Comparison of ENCODE assay signal across 22 cellular contexts in genomic region chr22:25028841-25029141, GRCh38.
A peak's percentile ranks its signal among the peaks of the same experiment; 100 is the strongest.
DNase-seq lines count a peak whose midpoint lies in the region; ATAC-seq and TF ChIP-seq lines count a peak whose summit lies in the region.
"Had no signal": no experiment of that assay in that cellular context is flagged by ENCODE, and none has a peak within 500 bp of the region (broad histone marks: within the 10 kb centered on the region; RNA-seq: fewer than 3 reads in every experiment).

No MANE protein-coding gene starts in this region.

- H2AFZ ChIP-seq in neuronal stem cell (ENCODE audit: low read length) (no peak overlapping the region), GM23248 (no peak overlapping the region)
- H2AFZ ChIP-seq: parathyroid adenoma, PC-9 had no signal

- peaks cover 4% of the 10 kb centered on the region for H3K79me1 ChIP-seq in neuronal stem cell (ENCODE audit: low read depth, low read length)

- no peaks in the 10 kb centered on the region for H3K9me2 ChIP-seq in GM23248 (ENCODE audit: insufficient read depth)

- H3K4me3 Mint-ChIP-seq in activated T-helper 2 cell treated with anti-CD3 and anti-CD28 coated beads, Interferon-gamma antibody, Interleukin-2, Interleukin-4, amounts not matched to agents 10 μg/mL and 5 μg/mL and 100 μg/mL, durations not matched to agents 14 hours and 24 hours and 36 hours (ENCODE audit: low read depth): no peak overlapping the region
- H3K4me3 Mint-ChIP-seq: activated CD4-positive, alpha-beta memory T cell treated with anti-CD3 and anti-CD28 coated beads, Interleukin-2, amount 10 ng/mL, durations not matched to agents 7 days and 5 days; activated T-helper 17 cell treated with anti-CD3 and anti-CD28 coated beads, Interleukin-2, amount 50 U/mL, for 72 hours; stimulated activated memory B cell treated with anti-CD40 and anti-IgM and Interleukin-4, amounts not matched to agents 10 μg/mL and 1 μg/mL and 100 μg/mL, for 72 hours had no signal

- no peak overlapping the region for H3K4me3 ChIP-seq in right atrium auricular region
- H3K4me3 ChIP-seq in neuronal stem cell (ENCODE audit: low read length in 2 of 2): no peak overlapping the region
- no peak overlapping the region for H3K4me3 ChIP-seq in GM23248
- H3K4me3 ChIP-seq: lung, PC-9 had no signal

- H3K27ac Mint-ChIP-seq in activated T-helper 2 cell treated with anti-CD3 and anti-CD28 coated beads, Interferon-gamma antibody, Interleukin-2, Interleukin-4, amounts not matched to agents 10 μg/mL and 5 μg/mL and 100 μg/mL, durations not matched to agents 14 hours and 24 hours and 36 hours: no peak overlapping the region
- H3K27ac Mint-ChIP-seq: activated CD4-positive, alpha-beta memory T cell treated with anti-CD3 and anti-CD28 coated beads, Interleukin-2, amount 10 ng/mL, durations not matched to agents 7 days and 5 days; activated naive CD4-positive, alpha-beta T cell treated with anti-CD3 and anti-CD28 coated beads, Interleukin-2, amount 50 U/mL, for 72 hours; activated T-helper 17 cell treated with anti-CD3 and anti-CD28 coated beads, Interleukin-2, amount 50 U/mL, for 72 hours; stimulated activated memory B cell treated with anti-CD40 and anti-IgM and Interleukin-4, amounts not matched to agents 10 μg/mL and 1 μg/mL and 100 μg/mL, for 72 hours had no signal

- no peaks in the 10 kb centered on the region for H3K79me2 ChIP-seq in GM23248 (ENCODE audit: insufficient read depth)
- H3K79me2 ChIP-seq: parathyroid adenoma had no signal

- peak overlapping the region; percentile 52 for H3K23ac ChIP-seq in neuronal stem cell (ENCODE audit: low read depth, low read length, poor library complexity)

- in situ Hi-C loops in GM23248 (cut with MboI): no loop called here

- H3K36me3 Mint-ChIP-seq in activated T-helper 2 cell treated with anti-CD3 and anti-CD28 coated beads, Interferon-gamma antibody, Interleukin-2, Interleukin-4, amounts not matched to agents 10 μg/mL and 5 μg/mL and 100 μg/mL, durations not matched to agents 14 hours and 24 hours and 36 hours (ENCODE audit: low read depth): no peaks in the 10 kb centered on the region
- H3K36me3 Mint-ChIP-seq: activated naive CD4-positive, alpha-beta T cell treated with anti-CD3 and anti-CD28 coated beads, Interleukin-2, amount 50 U/mL, for 72 hours; stimulated activated memory B cell treated with anti-CD40 and anti-IgM and Interleukin-4, amounts not matched to agents 10 μg/mL and 1 μg/mL and 100 μg/mL, for 72 hours had no signal

- H4K91ac ChIP-seq in neuronal stem cell (ENCODE audit: low read depth, low read length, poor library complexity): no peak overlapping the region

- no peaks in the 10 kb centered on the region for H3K36me3 ChIP-seq in right atrium auricular region
- H3K36me3 ChIP-seq in neuronal stem cell (replicated peaks in 1 of 2; ENCODE audit: control insufficient read depth in 2 of 2, insufficient read depth in 2 of 2, low read length in 2 of 2): peaks cover 0 to 26% of the 10 kb centered on the region in 2 donors
- H3K36me3 ChIP-seq in GM23248 (ENCODE audit: low read depth): no peaks in the 10 kb centered on the region

- no peak overlapping the region for H3K4ac ChIP-seq in neuronal stem cell (ENCODE audit: low read length)

- peak overlapping the region; percentile 15 for H2BK15ac ChIP-seq in neuronal stem cell (ENCODE audit: low read length)

- H2BK120ac ChIP-seq in neuronal stem cell (ENCODE audit: low read depth, low read length): no peak overlapping the region

- no peak overlapping the region for H4K8ac ChIP-seq in neuronal stem cell (ENCODE audit: low read depth, low read length)

- peaks cover 16% of the 10 kb centered on the region for H3K4me1 Mint-ChIP-seq in activated T-helper 2 cell treated with anti-CD3 and anti-CD28 coated beads, Interferon-gamma antibody, Interleukin-2, Interleukin-4, amounts not matched to agents 10 μg/mL and 5 μg/mL and 100 μg/mL, durations not matched to agents 14 hours and 24 hours and 36 hours (ENCODE audit: low read depth)
- H3K4me1 Mint-ChIP-seq: stimulated activated memory B cell treated with anti-CD40 and anti-IgM and Interleukin-4, amounts not matched to agents 10 μg/mL and 1 μg/mL and 100 μg/mL, for 72 hours had no signal

- no peaks in the 10 kb centered on the region for H3K27me3 Mint-ChIP-seq in activated T-helper 2 cell treated with anti-CD3 and anti-CD28 coated beads, Interferon-gamma antibody, Interleukin-2, Interleukin-4, amounts not matched to agents 10 μg/mL and 5 μg/mL and 100 μg/mL, durations not matched to agents 14 hours and 24 hours and 36 hours (ENCODE audit: low read depth)
- H3K27me3 Mint-ChIP-seq: activated CD4-positive, alpha-beta memory T cell treated with anti-CD3 and anti-CD28 coated beads, Interleukin-2, amount 10 ng/mL, durations not matched to agents 7 days and 5 days; activated T-helper 17 cell treated with anti-CD3 and anti-CD28 coated beads, Interleukin-2, amount 50 U/mL, for 72 hours; stimulated activated memory B cell treated with anti-CD40 and anti-IgM and Interleukin-4, amounts not matched to agents 10 μg/mL and 1 μg/mL and 100 μg/mL, for 72 hours had no signal

- intact Hi-C loops in Right ventricle myocardium superior (cut with DNase I): loop anchor here (5.0 kb wide), 1 partner anchor 76 kb away; the partner anchor contains the start of gene KIAA1671
- intact Hi-C loops in activated T-helper 2 cell treated with anti-CD3 and anti-CD28 coated beads, Interferon-gamma antibody, Interleukin-2, Interleukin-4, amounts not matched to agents 10 μg/mL and 5 μg/mL and 100 μg/mL, durations not matched to agents 14 hours and 24 hours and 36 hours (cut with micrococcal nuclease): no loop called here

- H4K20me1 ChIP-seq in GM23248 (ENCODE audit: insufficient read depth): no peaks in the 10 kb centered on the region

- no peak for ATAC-seq in Right ventricle myocardium superior (ENCODE audit: poor library complexity)
- ATAC-seq: activated naive CD4-positive, alpha-beta T cell treated with anti-CD3 and anti-CD28 coated beads, Interleukin-2, amount 50 U/mL, for 72 hours; activated T-helper 17 cell treated with anti-CD3 and anti-CD28 coated beads, Interleukin-2, amount 50 U/mL, for 72 hours; stimulated activated memory B cell treated with anti-CD40 and anti-IgM and Interleukin-4, amounts not matched to agents 10 μg/mL and 1 μg/mL and 100 μg/mL, for 72 hours had no signal

- peak overlapping the region; percentile 68 to 87 for H3K27ac ChIP-seq in right atrium auricular region
- H3K27ac ChIP-seq in cingulate gyrus (ENCODE audit: low read depth, low read length): peak overlapping the region; percentile 19
- no peak overlapping the region for H3K27ac ChIP-seq in neuronal stem cell (replicated peaks; ENCODE audit: low read length)
- no peak overlapping the region for H3K27ac ChIP-seq in GM23248
- H3K27ac ChIP-seq: parathyroid adenoma, PC-9 had no signal

- no CpG with 5 or more reads among the region's 9 CpGs for WGBS in neuronal stem cell (ENCODE audit: extremely low coverage in 2 of 2, insufficient read length in 2 of 2, insufficient replicate concordance in 1 of 2), 2 donors
- 81 to 88% methylated on average over 9 of the region's 9 CpGs for WGBS in GM23248 (ENCODE audit: low coverage in 1 of 2, low lambda C conversion rate in 2 of 2, missing lambda C conversion rate in 2 of 2), 2 experiments

- H2AK5ac ChIP-seq in neuronal stem cell (ENCODE audit: low read depth, low read length): peak overlapping the region; percentile 88

- no peak overlapping the region for H3K4me2 ChIP-seq in neuronal stem cell (ENCODE audit: insufficient read depth, low read length, poor library complexity, severe bottlenecking)
- no peak overlapping the region for H3K4me2 ChIP-seq in GM23248 (ENCODE audit: unreplicated experiment)
- H3K4me2 ChIP-seq: PC-9 had no signal

- H3K4me1 ChIP-seq in right atrium auricular region (peaks cover 0 to 39% of the 10 kb centered on the region in 2 donors), neuronal stem cell (ENCODE audit: control insufficient read depth in 2 of 2, insufficient read depth in 1 of 2, low read depth in 1 of 2, low read length in 2 of 2) (peaks cover 6 to 25% of the 10 kb centered on the region in 2 donors), GM23248 (ENCODE audit: insufficient read depth) (peaks cover 13% of the 10 kb centered on the region)
- H3K4me1 ChIP-seq: parathyroid adenoma had no signal

- H2BK12ac ChIP-seq in neuronal stem cell (ENCODE audit: low read length): no peak overlapping the region

- H3K9ac ChIP-seq in neuronal stem cell (ENCODE audit: low read depth, low read length, poor library complexity): peak overlapping the region; percentile 50
- H3K9ac ChIP-seq in GM23248: no peak overlapping the region
- H3K9ac ChIP-seq: parathyroid adenoma had no signal

- H3F3A ChIP-seq in GM23248 (ENCODE audit: insufficient read depth): no peaks in the 10 kb centered on the region

- no peak for DNase-seq in right atrium auricular region (ENCODE audit: low spot score)
- DNase-seq in Right ventricle myocardium superior: no peak
- DNase-seq in neuronal stem cell (ENCODE audit: low spot score): no peak
- no peak for DNase-seq in activated T-helper 2 cell treated with anti-CD3 and anti-CD28 coated beads, Interferon-gamma antibody, Interleukin-2, Interleukin-4, amounts not matched to agents 10 μg/mL and 5 μg/mL and 100 μg/mL, durations not matched to agents 14 hours and 24 hours and 36 hours (ENCODE audit: low spot score)
- no peak for DNase-seq in anterior cingulate cortex (lab: John Stamatoyannopoulos, UW)
- DNase-seq in GM23248: no peak
- DNase-seq: aorta; central memory CD4-positive, alpha-beta T cell; GOT3; Kasumi-1; NCI-H1694 treated with DMSO at 0.1 percent for 48 hours; NCI-H2171 treated with DMSO at 0.1 percent for 48 hours; PC-9; SIG-M5; stimulated activated CD4-positive, alpha-beta T cell treated with anti-CD3 and anti-CD28 coated beads, Interleukin-4, amount 100 ng/mL, for 24 hours had no signal

- H3K27me3 ChIP-seq in right atrium auricular region (no peaks in the 10 kb centered on the region), neuronal stem cell (ENCODE audit: control insufficient read depth in 3 of 3, insufficient read depth in 3 of 3, low read depth in 1 of 3, low read length in 3 of 3) (no peaks in the 10 kb centered on the region), GM23248 (replicated peaks; ENCODE audit: insufficient read depth) (no peaks in the 10 kb centered on the region)

- H3K9me3 ChIP-seq in right atrium auricular region (no peaks in the 10 kb centered on the region), neuronal stem cell (replicated peaks in 1 of 2; ENCODE audit: control insufficient read depth in 2 of 2, insufficient read depth in 1 of 2, low read depth in 1 of 2, low read length in 2 of 2) (no peaks in the 10 kb centered on the region), GM23248 (ENCODE audit: low read depth) (no peaks in the 10 kb centered on the region)

- no peak for TF ChIP-seq CTCF in right atrium auricular region (IDR thresholded peaks at IDR 0.05)

- peak overlapping the region; percentile 55 for H2BK5ac ChIP-seq in neuronal stem cell (ENCODE audit: low read length)

- H3K18ac ChIP-seq in neuronal stem cell (ENCODE audit: low read length): no peak overlapping the region

- no peak overlapping the region for H3K14ac ChIP-seq in neuronal stem cell (ENCODE audit: low read length)

- H3K9me3 Mint-ChIP-seq in activated T-helper 2 cell treated with anti-CD3 and anti-CD28 coated beads, Interferon-gamma antibody, Interleukin-2, Interleukin-4, amounts not matched to agents 10 μg/mL and 5 μg/mL and 100 μg/mL, durations not matched to agents 14 hours and 24 hours and 36 hours: no peaks in the 10 kb centered on the region
- H3K9me3 Mint-ChIP-seq: activated CD4-positive, alpha-beta memory T cell treated with anti-CD3 and anti-CD28 coated beads, Interleukin-2, amount 10 ng/mL, durations not matched to agents 7 days and 5 days; activated naive CD4-positive, alpha-beta T cell treated with anti-CD3 and anti-CD28 coated beads, Interleukin-2, amount 50 U/mL, for 72 hours; activated T-helper 17 cell treated with anti-CD3 and anti-CD28 coated beads, Interleukin-2, amount 50 U/mL, for 72 hours; stimulated activated memory B cell treated with anti-CD40 and anti-IgM and Interleukin-4, amounts not matched to agents 10 μg/mL and 1 μg/mL and 100 μg/mL, for 72 hours had no signal

Comparison
In these comparisons a context has a peak if more than half of its experiments do, and no peak if none do; other contexts are left out.
1. H3K27ac ChIP-seq: peak in right atrium auricular region (2 of 2) and cingulate gyrus (single experiment); none in neuronal stem cell (single experiment) and GM23248 (single experiment).